In genomic region chr7:45092100-45092930, GRCh38 we compare ENCODE assay signal across 15 cellular contexts. TPM values are rescaled to one million over a fixed set of nuclear protein-coding genes. Genes with fewer than 3 reads are reported as not detected.
A peak's percentile ranks its signal among the peaks of the same experiment; 100 is the strongest.
DNase-seq lines count a peak whose midpoint lies in the region; TF ChIP-seq lines count a peak whose summit lies in the region.
"Had no signal": no experiment of that assay in that cellular context is flagged by ENCODE, and none has a peak within 500 bp of the region (broad histone marks: within the 10 kb centered on the region; RNA-seq: fewer than 3 reads in every experiment).

No MANE protein-coding gene starts in this region.

- H3K4me3 ChIP-seq in endodermal cell (ENCODE audit: low read length), result no peak overlapping the region
- no peak overlapping the region for H3K4me3 ChIP-seq in osteoblast (ENCODE audit: insufficient read depth, low read length)
- H3K4me3 ChIP-seq: mucosa of descending colon had no signal

- H3K36me3 Mint-ChIP-seq in endodermal cell (ENCODE audit: low read depth), result no peaks in the 10 kb centered on the region

- H3K4me1 Mint-ChIP-seq in endodermal cell, result peaks cover 6% of the 10 kb centered on the region

- peaks cover 14% of the 10 kb centered on the region for H3K27me3 ChIP-seq in endodermal cell (ENCODE audit: control insufficient read depth, insufficient read depth, low read length, poor library complexity, severe bottlenecking)
- H3K27me3 ChIP-seq in osteoblast (ENCODE audit: insufficient read depth, low read length), result peaks cover 9% of the 10 kb centered on the region

- H3K9me3 Mint-ChIP-seq in endodermal cell, result peaks cover 2% of the 10 kb centered on the region
- H3K9me3 Mint-ChIP-seq: stimulated activated naive CD8-positive, alpha-beta T cell treated with anti-CD3 and anti-CD28 coated beads, Interleukin-15, amount 100 ng/mL, for 72 hours had no signal

- no peak for TF ChIP-seq CTCF in endodermal cell (conservative IDR thresholded peaks at IDR 0.05)
- no peak for TF ChIP-seq CTCF in osteoblast (IDR thresholded peaks at IDR 0.05; ENCODE audit: extremely low read depth, low read depth, low read length)

- 69 to 88% methylated on average over 5 to 7 of the region's 7 CpGs for WGBS in endodermal cell (ENCODE audit: insufficient coverage in 1 of 2, insufficient read length in 1 of 2), 2 experiments

- H3K36me3 ChIP-seq in endodermal cell (ENCODE audit: control insufficient read depth, insufficient read depth, low read length) (peaks cover 2% of the 10 kb centered on the region), osteoblast (ENCODE audit: insufficient read depth, low read length) (no peaks in the 10 kb centered on the region)

- H3K27ac Mint-ChIP-seq in endodermal cell, result no peak overlapping the region
- H3K27ac Mint-ChIP-seq: brain; stimulated activated naive CD8-positive, alpha-beta T cell treated with anti-CD3 and anti-CD28 coated beads, Interleukin-15, amount 100 ng/mL, for 72 hours had no signal

- H4K20me1 ChIP-seq in osteoblast (ENCODE audit: insufficient read depth, low read length), result no peaks in the 10 kb centered on the region

- DNase-seq in GM03348 (ENCODE audit: low spot score) (peak; percentile 59), NCI-H69 (lab: John Stamatoyannopoulos, UW) (peak; percentile 24), endodermal cell (peak; percentile 45), osteoblast (ENCODE audit: insufficient read length, low spot score, missing footprints) (peak; percentile 97), dermis blood vessel endothelial cell (no peak), NCI-H2171 (lab: John Stamatoyannopoulos, UW) (no peak), DMS53 (lab: John Stamatoyannopoulos, UW) (no peak), CD1c-positive myeloid dendritic cell (ENCODE audit: extremely low spot score) (no peak)
- DNase-seq: activated CD4-positive, alpha-beta T cell treated with anti-CD3 and anti-CD28 coated beads for 1 hour; activated T-cell treated with anti-CD3 and anti-CD28 coated beads, Interleukin-2, amount 50 U/mL, for 4 hours; COR-L47; mucosa of descending colon; NCI-H1092; stimulated activated naive CD8-positive, alpha-beta T cell treated with anti-CD3 and anti-CD28 coated beads, Interleukin-15, amount 100 ng/mL, for 72 hours had no signal

- H3K4me3 Mint-ChIP-seq in endodermal cell, result no peak overlapping the region
- H3K4me3 Mint-ChIP-seq: activated T-cell treated with anti-CD3 and anti-CD28 coated beads, Interleukin-2, amount 50 U/mL, for 4 hours; brain; stimulated activated naive CD8-positive, alpha-beta T cell treated with anti-CD3 and anti-CD28 coated beads, Interleukin-15, amount 100 ng/mL, for 72 hours had no signal

- no peaks in the 10 kb centered on the region for H3K79me2 ChIP-seq in osteoblast (ENCODE audit: insufficient read depth, low read length)

- no peaks in the 10 kb centered on the region for H3K9me3 ChIP-seq in endodermal cell (ENCODE audit: control insufficient read depth, low read length)
- no peaks in the 10 kb centered on the region for H3K9me3 ChIP-seq in osteoblast (ENCODE audit: low read depth, low read length)
- H3K9me3 ChIP-seq: mucosa of descending colon had no signal

- peaks cover 16% of the 10 kb centered on the region for H3K27me3 Mint-ChIP-seq in endodermal cell (ENCODE audit: insufficient read depth)

- no peak overlapping the region for H3K9ac ChIP-seq in endodermal cell (ENCODE audit: extremely low read depth, low read length, poor library complexity, severe bottlenecking)

- H3K4me1 ChIP-seq in endodermal cell (ENCODE audit: control insufficient read depth, insufficient read depth, low read length), result no peaks in the 10 kb centered on the region
- peaks cover 3% of the 10 kb centered on the region for H3K4me1 ChIP-seq in osteoblast (ENCODE audit: insufficient read depth, low read length)

- no peak overlapping the region for H3K4me2 ChIP-seq in osteoblast (ENCODE audit: insufficient read depth, low read length)

- peak overlapping the region; percentile 26 for H2AFZ ChIP-seq in osteoblast (ENCODE audit: low read length)

- no peak overlapping the region for H3K27ac ChIP-seq in endodermal cell (ENCODE audit: low read depth, low read length)
- no peak overlapping the region for H3K27ac ChIP-seq in osteoblast (ENCODE audit: low read depth, low read length)

RNA-seq across cellular contexts. Expression of gene NACAD, which starts 3.5 kb away (rescaled TPM):
- total RNA-seq in endodermal cell (1 to 10 TPM; 5.8 to 6.7 TPM), osteoblast (0.59 and 0.72 TPM in 2 replicates), dermis blood vessel endothelial cell (0.68 and 1.9 TPM in 2 replicates)
- polyA plus RNA-seq in endodermal cell (2013, experiment 1 of 2), result 25.0 TPM
- 21.5 TPM for polyA plus RNA-seq in endodermal cell (2013, experiment 2 of 2)

RNA-seq across cellular contexts. Expression of gene TBRG4, which starts 19.2 kb away (rescaled TPM):
- total RNA-seq in endodermal cell, result 10 to 100 TPM; 66.7 to 95.9 TPM
- 52.1 TPM for polyA plus RNA-seq in endodermal cell (2013, experiment 1 of 2)
- polyA plus RNA-seq in endodermal cell (2013, experiment 2 of 2), result 54.2 TPM
- 41.5 and 43.1 TPM in 2 replicates for total RNA-seq in osteoblast
- total RNA-seq in dermis blood vessel endothelial cell, result 55.1 and 78.6 TPM in 2 replicates

Comparison
In these comparisons a context has a peak if more than half of its experiments do, and no peak if none do; other contexts are left out.
1. DNase-seq: peak in GM03348 (single experiment), NCI-H69 (single experiment), endodermal cell (single experiment) and osteoblast (single experiment); none in dermis blood vessel endothelial cell (single experiment), NCI-H2171 (single experiment), DMS53 (single experiment) and CD1c-positive myeloid dendritic cell (single experiment).